In the genomic region with DNA sequence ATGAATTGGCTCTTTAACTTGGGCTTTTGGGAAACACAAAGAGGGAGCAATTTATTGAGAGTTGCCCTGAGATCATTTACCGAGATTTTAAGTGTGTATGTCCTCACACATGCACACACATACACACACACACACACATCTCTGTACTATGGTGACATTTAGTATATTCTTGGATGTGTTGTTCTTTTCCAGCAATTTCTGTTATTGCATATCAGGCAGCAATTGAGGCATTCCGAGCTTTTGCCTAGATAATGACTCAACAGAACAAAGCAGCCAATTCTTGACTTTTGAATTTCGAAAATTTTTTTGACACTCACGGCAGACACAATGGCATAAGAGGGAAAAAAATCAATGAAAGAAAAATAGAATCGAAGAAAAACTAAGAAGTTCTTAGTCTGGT, we compare ENCODE assay signal across 29 cellular contexts.
"Had no signal": no experiment of that assay in that cellular context is flagged by ENCODE, and none has a peak within 500 bp of the region (broad histone marks: within the 10 kb centered on the region; RNA-seq: fewer than 3 reads in every experiment).

No MANE protein-coding gene starts in this region.

- H3K27me3 ChIP-seq: left lung, pancreas, spleen, testis, thyroid gland, transverse colon, upper lobe of left lung, vagina had no signal

- H3K9me3 ChIP-seq: left lung, lower lobe of right lung, pancreas, prostate gland, spleen, testis, thyroid gland, transverse colon, upper lobe of left lung, vagina had no signal

- DNase-seq: immature natural killer cell; kidney; left colon; left lung; lower lobe of right lung; mammary epithelial cell; mesenchymal stem cell; naive thymus-derived CD8-positive, alpha-beta T cell; nucleus accumbens; pancreas; posterior cingulate gyrus; retina; right cardiac atrium; small intestine; spleen; stimulated activated CD4-positive, alpha-beta T cell treated with anti-CD3 and anti-CD28 coated beads, Interleukin-4, amount 100 ng/mL, for 24 hours; stimulated activated naive CD4-positive, alpha-beta T cell; testis; thyroid gland; transverse colon; upper lobe of left lung had no signal

- H3K4me3 ChIP-seq: left lung, lower lobe of right lung, pancreas, prostate gland, spleen, testis, thyroid gland, transverse colon, upper lobe of left lung, vagina had no signal

- H3K36me3 Mint-ChIP-seq: naive thymus-derived CD8-positive, alpha-beta T cell; stimulated activated effector memory CD8-positive, alpha-beta T cell treated with anti-CD3 and anti-CD28 coated beads, Interleukin-12 subunit alpha, Interleukin-12 subunit beta, amount 100 ng/mL, for 72 hours had no signal

- H3K9me3 Mint-ChIP-seq: immature natural killer cell; naive thymus-derived CD8-positive, alpha-beta T cell; nephron; neural crest cell; stimulated activated effector memory CD8-positive, alpha-beta T cell treated with anti-CD3 and anti-CD28 coated beads, Interleukin-12 subunit alpha, Interleukin-12 subunit beta, amount 100 ng/mL, for 72 hours; stimulated activated naive CD8-positive, alpha-beta T cell treated with anti-CD3 and anti-CD28 coated beads, Interleukin-15, Interleukin-2, amounts not matched to agents 100 ng/mL and 50 ng/mL, for 24 hours had no signal

- H3K4me3 Mint-ChIP-seq: immature natural killer cell; naive thymus-derived CD8-positive, alpha-beta T cell; nephron; neural crest cell; stimulated activated effector memory CD8-positive, alpha-beta T cell treated with anti-CD3 and anti-CD28 coated beads, Interleukin-12 subunit alpha, Interleukin-12 subunit beta, amount 100 ng/mL, for 72 hours; stimulated activated naive CD8-positive, alpha-beta T cell treated with anti-CD3 and anti-CD28 coated beads, Interleukin-15, Interleukin-2, amounts not matched to agents 100 ng/mL and 50 ng/mL, for 24 hours had no signal

- ATAC-seq: left colon; left lung; lower lobe of right lung; naive thymus-derived CD8-positive, alpha-beta T cell; pancreas; right cardiac atrium; sciatic nerve; stimulated activated effector memory CD8-positive, alpha-beta T cell treated with anti-CD3 and anti-CD28 coated beads, Interleukin-12 subunit alpha, Interleukin-12 subunit beta, amount 100 ng/mL, for 72 hours had no signal

- H3K27ac ChIP-seq: left lung, lower lobe of right lung, pancreas, prostate gland, spleen, testis, thyroid gland, transverse colon, upper lobe of left lung, vagina had no signal

- H3K4me1 ChIP-seq: left lung, lower lobe of right lung, pancreas, prostate gland, testis, thyroid gland, transverse colon, vagina had no signal

- H3K4me1 Mint-ChIP-seq: immature natural killer cell; naive thymus-derived CD8-positive, alpha-beta T cell; stimulated activated effector memory CD8-positive, alpha-beta T cell treated with anti-CD3 and anti-CD28 coated beads, Interleukin-12 subunit alpha, Interleukin-12 subunit beta, amount 100 ng/mL, for 72 hours had no signal

- FAIRE-seq: islet of Langerhans, kidney, pancreas, small intestine had no signal

- H3K36me3 ChIP-seq: left lung, lower lobe of right lung, pancreas, prostate gland, spleen, thyroid gland, transverse colon, upper lobe of left lung, vagina had no signal

- H3K27ac Mint-ChIP-seq: immature natural killer cell; naive thymus-derived CD8-positive, alpha-beta T cell; nephron; stimulated activated effector memory CD8-positive, alpha-beta T cell treated with anti-CD3 and anti-CD28 coated beads, Interleukin-12 subunit alpha, Interleukin-12 subunit beta, amount 100 ng/mL, for 72 hours; stimulated activated naive CD8-positive, alpha-beta T cell treated with anti-CD3 and anti-CD28 coated beads, Interleukin-15, Interleukin-2, amounts not matched to agents 100 ng/mL and 50 ng/mL, for 24 hours had no signal
